ENCODE assay signal across 32 cellular contexts in the genomic region with DNA sequence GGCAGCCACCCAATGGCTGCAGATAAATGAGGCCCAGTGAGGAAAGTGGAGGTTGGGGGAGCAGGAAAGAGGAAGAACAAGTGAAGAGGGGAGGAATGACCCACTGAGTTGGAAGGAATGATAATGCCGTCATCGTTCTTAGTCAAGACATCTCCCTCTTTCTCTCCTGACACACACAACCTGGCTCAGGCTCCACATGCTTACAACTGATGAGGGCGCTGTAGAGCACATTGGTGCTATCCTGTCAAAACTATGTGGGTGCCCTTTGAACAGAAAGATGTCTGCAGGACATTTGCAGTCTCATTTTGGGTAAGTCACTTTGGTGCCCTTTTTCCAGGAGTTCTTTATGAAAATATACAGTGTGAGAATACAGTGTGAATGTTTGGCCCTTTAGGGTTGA. TPM values are rescaled to one million over a fixed set of nuclear protein-coding genes. Genes with fewer than 3 reads are reported as not detected.
"Had no signal": no experiment of that assay in that cellular context is flagged by ENCODE, and none has a peak within 500 bp of the region (broad histone marks: within the 10 kb centered on the region; RNA-seq: fewer than 3 reads in every experiment).

No MANE protein-coding gene starts in this region.

- H3K4me1 Mint-ChIP-seq: natural killer cell; neural crest cell; stimulated activated effector memory CD8-positive, alpha-beta T cell treated with anti-CD3 and anti-CD28 coated beads, Interleukin-12 subunit alpha, Interleukin-12 subunit beta, amount 100 ng/mL, for 72 hours had no signal

- H3K4me1 ChIP-seq: esophagus squamous epithelium, lower lobe of right lung, parathyroid adenoma, right lobe of liver, stomach, thyroid gland had no signal

- H3K27ac ChIP-seq: coronary artery, esophagus squamous epithelium, heart right ventricle, lower lobe of right lung, parathyroid adenoma, right lobe of liver, stomach, thyroid gland had no signal

- H3K9me3 ChIP-seq: esophagus squamous epithelium, heart right ventricle, lower lobe of right lung, stomach, thyroid gland had no signal

- H3K9ac ChIP-seq: parathyroid adenoma had no signal

- H3K36me3 Mint-ChIP-seq: natural killer cell; stimulated activated effector memory CD8-positive, alpha-beta T cell treated with anti-CD3 and anti-CD28 coated beads, Interleukin-12 subunit alpha, Interleukin-12 subunit beta, amount 100 ng/mL, for 72 hours had no signal

- H3K27me3 ChIP-seq: esophagus squamous epithelium, heart right ventricle, right lobe of liver, stomach, thyroid gland had no signal

- H3K4me3 Mint-ChIP-seq: immature natural killer cell; natural killer cell; neural crest cell; stimulated activated effector memory CD8-positive, alpha-beta T cell treated with anti-CD3 and anti-CD28 coated beads, Interleukin-12 subunit alpha, Interleukin-12 subunit beta, amount 100 ng/mL, for 72 hours had no signal

- ATAC-seq: heart right ventricle; left ventricle myocardium superior; lower lobe of right lung; natural killer cell; right lobe of liver; stimulated activated effector memory CD8-positive, alpha-beta T cell treated with anti-CD3 and anti-CD28 coated beads, Interleukin-12 subunit alpha, Interleukin-12 subunit beta, amount 100 ng/mL, for 72 hours had no signal

- H2AFZ ChIP-seq: parathyroid adenoma had no signal

- H3K27ac Mint-ChIP-seq: immature natural killer cell; natural killer cell; progenitor cell of endocrine pancreas; stimulated activated effector memory CD8-positive, alpha-beta T cell treated with anti-CD3 and anti-CD28 coated beads, Interleukin-12 subunit alpha, Interleukin-12 subunit beta, amount 100 ng/mL, for 72 hours had no signal

- DNase-seq: dermis blood vessel endothelial cell; effector memory CD4-positive, alpha-beta T cell; erythroblast; esophagus squamous epithelium; foreskin melanocyte; glutamatergic neuron; heart right ventricle; hippocampal formation; immature natural killer cell; islet precursor cell; left ventricle myocardium superior; lower lobe of right lung; natural killer cell; right lobe of liver; stimulated activated CD4-positive, alpha-beta T cell treated with anti-CD3 and anti-CD28 coated beads, Interleukin-2, amount 100 ng/mL, for 24 hours; stimulated activated CD4-positive, alpha-beta T cell treated with anti-CD3 and anti-CD28 coated beads, Interleukin-4, amount 100 ng/mL, for 24 hours; stimulated activated naive CD4-positive, alpha-beta T cell treated with Interleukin-2 at 50 U/mL for 16 hours; stomach; thyroid gland; trophoblast cell had no signal

- H3K4me3 ChIP-seq: coronary artery, esophagus squamous epithelium, heart right ventricle, lower lobe of right lung, right lobe of liver, stomach, thyroid gland had no signal

- H3K9me3 Mint-ChIP-seq: immature natural killer cell; natural killer cell; stimulated activated effector memory CD8-positive, alpha-beta T cell treated with anti-CD3 and anti-CD28 coated beads, Interleukin-12 subunit alpha, Interleukin-12 subunit beta, amount 100 ng/mL, for 72 hours had no signal

- H3K36me3 ChIP-seq: esophagus squamous epithelium, heart right ventricle, lower lobe of right lung, right lobe of liver, stomach, thyroid gland had no signal

- H3K79me2 ChIP-seq: parathyroid adenoma had no signal

RNA-seq across cellular contexts. Expression of a gene that starts 5.9 kb away (rescaled TPM):
- total RNA-seq: dermis blood vessel endothelial cell, esophagus squamous epithelium, heart right ventricle, left ventricle myocardium superior, lower lobe of right lung, mesenteric fat pad, natural killer cell, neural crest cell, osteoblast, progenitor cell of endocrine pancreas, right lobe of liver, skeletal muscle tissue, stomach, subcutaneous adipose tissue, temporal lobe, thyroid gland, ureter had no signal
- polyA plus RNA-seq: heart right ventricle, immature natural killer cell, stomach had no signal

RNA-seq across cellular contexts. Expression of a gene that starts 30.7 kb away (rescaled TPM):
- total RNA-seq: dermis blood vessel endothelial cell, esophagus squamous epithelium, heart right ventricle, left ventricle myocardium superior, lower lobe of right lung, mesenteric fat pad, mononuclear cell, natural killer cell, neural crest cell, osteoblast, progenitor cell of endocrine pancreas, right lobe of liver, skeletal muscle tissue, stomach, subcutaneous adipose tissue, temporal lobe, thyroid gland, ureter had no signal
- polyA plus RNA-seq: heart right ventricle, immature natural killer cell, stomach had no signal

RNA-seq across cellular contexts. Expression of a gene that starts 51.7 kb away (rescaled TPM):
- total RNA-seq: dermis blood vessel endothelial cell, esophagus squamous epithelium, heart right ventricle, left ventricle myocardium superior, lower lobe of right lung, mesenteric fat pad, mononuclear cell, natural killer cell, neural crest cell, osteoblast, progenitor cell of endocrine pancreas, right lobe of liver, skeletal muscle tissue, stomach, subcutaneous adipose tissue, temporal lobe, thyroid gland, ureter had no signal
- polyA plus RNA-seq: heart right ventricle, immature natural killer cell, stomach had no signal

RNA-seq across cellular contexts. Expression of a gene that starts 58.0 kb away (rescaled TPM):
- total RNA-seq: dermis blood vessel endothelial cell, esophagus squamous epithelium, heart right ventricle, left ventricle myocardium superior, lower lobe of right lung, mesenteric fat pad, natural killer cell, neural crest cell, osteoblast, progenitor cell of endocrine pancreas, right lobe of liver, skeletal muscle tissue, stomach, subcutaneous adipose tissue, temporal lobe, thyroid gland, ureter had no signal
- polyA plus RNA-seq: heart right ventricle, immature natural killer cell, stomach had no signal
